ENCODE assay signal across 19 cellular contexts in the genomic region with DNA sequence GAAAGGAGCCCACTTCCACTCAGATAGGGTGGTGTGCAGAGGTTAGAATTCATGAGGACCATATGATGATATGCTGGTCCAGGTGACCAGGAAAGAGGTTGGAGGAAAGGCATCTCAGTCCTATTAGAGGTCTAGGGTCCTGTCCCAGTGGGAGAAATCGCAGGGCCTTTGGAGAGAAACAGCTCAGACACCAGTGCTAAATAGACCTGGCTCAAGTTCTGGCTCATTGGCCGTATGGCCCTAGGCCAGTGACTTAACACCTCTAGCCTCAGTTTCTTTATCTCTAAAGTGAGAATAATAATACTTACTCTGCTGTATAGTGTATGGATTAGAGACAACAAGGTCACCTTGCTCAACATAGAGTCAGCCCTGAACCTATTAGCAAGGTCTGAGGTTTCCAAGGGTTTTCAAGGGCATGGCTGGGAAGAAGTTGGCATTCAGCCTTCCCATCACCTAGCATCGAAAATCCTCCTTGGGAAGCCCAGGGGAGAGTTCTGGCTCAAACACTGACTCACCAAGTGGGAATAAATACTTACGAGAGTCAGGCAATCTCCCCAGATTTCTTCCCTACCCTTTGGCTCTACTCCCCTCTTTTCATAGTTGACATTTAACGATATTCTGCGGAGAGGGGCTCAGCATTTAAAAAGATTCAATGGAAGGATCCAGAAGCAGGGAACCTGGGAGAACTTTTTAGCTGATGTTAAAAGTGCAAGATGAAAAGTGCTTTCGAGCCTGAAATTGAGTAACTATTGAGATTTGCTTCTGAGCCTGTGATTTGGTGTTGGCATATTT.
A peak's percentile ranks its signal among the peaks of the same experiment; 100 is the strongest.
DNase-seq lines count a peak whose midpoint lies in the region; ATAC-seq, FAIRE-seq and TF ChIP-seq lines count a peak whose summit lies in the region.
"Had no signal": no experiment of that assay in that cellular context is flagged by ENCODE, and none has a peak within 500 bp of the region (broad histone marks: within the 10 kb centered on the region; RNA-seq: fewer than 3 reads in every experiment).

No MANE protein-coding gene starts in this region.

- no peaks in the 10 kb centered on the region for H3K79me2 ChIP-seq in mammary epithelial cell (ENCODE audit: insufficient read depth, low read length)

- H3K4me1 ChIP-seq in right atrium auricular region (peaks cover 0 to 16% of the 10 kb centered on the region in 2 donors), mammary epithelial cell (ENCODE audit: insufficient read depth, low read length) (peaks cover 31% of the 10 kb centered on the region), left lung (peaks cover 0 to 7% of the 10 kb centered on the region in 2 donors), upper lobe of right lung (peaks cover 12% of the 10 kb centered on the region)

- no peak overlapping the region for H3K4me2 ChIP-seq in mammary epithelial cell (ENCODE audit: insufficient read depth, low read depth, low read length)

- WGBS in mammary epithelial cell (ENCODE audit: low coverage, missing lambda C conversion rate) = 34% methylated on average over 7 of the region's 7 CpGs

- no peak overlapping the region for H2AFZ ChIP-seq in mammary epithelial cell (ENCODE audit: low read depth, low read length)

- CTCF ChIA-PET in mammary epithelial cell (lab: Charles Lee; ENCODE audit: low non-redundant PET) = interaction anchor here (0.6 kb wide), 1 partner anchor 20 kb away, joined by 4 read pairs; no protein-coding TSS in a partner anchor

- no peak for DNase-seq in Right ventricle myocardium inferior (ENCODE audit: missing footprints)
- no peak for DNase-seq in right atrium auricular region (ENCODE audit: low spot score)
- DNase-seq in mammary epithelial cell = peak; percentile 43
- DNase-seq in left lung = no peak
- no peak for DNase-seq in upper lobe of right lung
- no peak for DNase-seq in HTR-8/SVneo (ENCODE audit: insufficient read length, low spot score)
- DNase-seq: activated CD4-positive, alpha-beta T cell treated with anti-CD3 and anti-CD28 coated beads for 36 hours; activated naive CD8-positive, alpha-beta T cell treated with anti-CD3 and anti-CD28 coated beads, Interleukin-2, amount 50 U/mL, for 24 hours; cerebellar nuclear complex; effector CD8-positive, alpha-beta T cell; GOT3; NCI-H2029 treated with DMSO at 0.1 percent for 48 hours; NCI-H524 treated with DMSO at 0.1 percent for 48 hours; stimulated activated naive CD4-positive, alpha-beta T cell had no signal

- H3K36me3 ChIP-seq in right atrium auricular region (no peaks in the 10 kb centered on the region), mammary epithelial cell (ENCODE audit: insufficient read depth, low read length) (no peaks in the 10 kb centered on the region), left lung (no peaks in the 10 kb centered on the region), upper lobe of right lung (no peaks in the 10 kb centered on the region)

- dilution Hi-C loops in mammary epithelial cell (cut with HindIII; ENCODE audit: low sequenced_read_pairs) = no loop called here

- in situ Hi-C loops in mammary epithelial cell (cut with MboI; ENCODE audit: low sequenced_read_pairs in 2 of 2) = no loop called here

- H3K27me3 ChIP-seq in right atrium auricular region = no peaks in the 10 kb centered on the region
- H3K27me3 ChIP-seq in mammary epithelial cell (ENCODE audit: insufficient read depth, low read length) = peaks cover 2% of the 10 kb centered on the region
- H3K27me3 ChIP-seq in left lung = no peaks in the 10 kb centered on the region
- no peaks in the 10 kb centered on the region for H3K27me3 ChIP-seq in upper lobe of right lung

- H3K9me3 ChIP-seq in right atrium auricular region (no peaks in the 10 kb centered on the region), mammary epithelial cell (replicated peaks; ENCODE audit: insufficient read depth, low read length) (no peaks in the 10 kb centered on the region), left lung (no peaks in the 10 kb centered on the region), upper lobe of right lung (no peaks in the 10 kb centered on the region)

- TF ChIP-seq CTCF in right atrium auricular region (IDR thresholded peaks at IDR 0.05) (no peak), mammary epithelial cell (conservative IDR thresholded peaks at IDR 0.05 in 1 of 2, IDR thresholded peaks at IDR 0.05 in 1 of 2; ENCODE audit: extremely low read depth in 1 of 2, insufficient read depth in 1 of 2, low read depth in 1 of 2, low read length in 2 of 2) (no peak), left lung (IDR thresholded peaks at IDR 0.05) (no peak), upper lobe of right lung (IDR thresholded peaks at IDR 0.05) (no peak)

- FAIRE-seq in HTR-8/SVneo (lab: Jason Lieb, UNC) = no peak
- FAIRE-seq: islet of Langerhans had no signal

- BruUV-seq in mammary epithelial cell (replicated peaks; lab: Mats Ljungman, UMichigan) = no TSS peak

- intact Hi-C loops in Right ventricle myocardium inferior (cut with DNase I) (no loop called here), mammary epithelial cell (cut with micrococcal nuclease) (loop anchor here (10.0 kb wide), 1 partner anchor 745 kb away; no protein-coding TSS in a partner anchor), left lung (cut with DNase I) (no loop called here), upper lobe of right lung (cut with DNase I) (no loop called here)

- ATAC-seq in Right ventricle myocardium inferior (peak; percentile 34), left lung (peak; percentile 49), upper lobe of right lung (peak; percentile 40), GM18867 (IDR thresholded peaks at IDR 0.05; ENCODE audit: unreplicated experiment) (no peak), GM21786 (IDR thresholded peaks at IDR 0.05; ENCODE audit: unreplicated experiment) (no peak)
- ATAC-seq: activated CD4-positive, alpha-beta T cell treated with anti-CD3 and anti-CD28 coated beads for 36 hours; activated naive CD8-positive, alpha-beta T cell treated with anti-CD3 and anti-CD28 coated beads, Interleukin-2, amount 50 U/mL, for 24 hours; activated T-helper 17 cell treated with anti-CD3 and anti-CD28 coated beads, Interleukin-2, amount 50 U/mL, for 72 hours had no signal

- no peak overlapping the region for H3K9ac ChIP-seq in mammary epithelial cell (ENCODE audit: insufficient read depth, low read length)

- H3K27ac ChIP-seq in right atrium auricular region (peak overlapping the region in 1 of 2 donors; percentile 62), mammary epithelial cell (ENCODE audit: insufficient read depth, low read depth, low read length) (peak overlapping the region; percentile 49), left lung (no peak overlapping the region), upper lobe of right lung (no peak overlapping the region)
- H3K27ac ChIP-seq: SK-N-MC had no signal

- no peaks in the 10 kb centered on the region for H4K20me1 ChIP-seq in mammary epithelial cell (ENCODE audit: insufficient read depth, low read length)

- H3K4me3 ChIP-seq in right atrium auricular region (no peak overlapping the region), mammary epithelial cell (replicated peaks in 1 of 3; ENCODE audit: insufficient read depth in 1 of 3, low read depth in 2 of 3, low read length in 3 of 3) (no peak overlapping the region), left lung (no peak overlapping the region), upper lobe of right lung (no peak overlapping the region)
- H3K4me3 ChIP-seq: SK-N-MC had no signal

Comparison
In these comparisons a context has a peak if more than half of its experiments do, and no peak if none do; other contexts are left out.
1. ATAC-seq: peak in Right ventricle myocardium inferior (single experiment), left lung (single experiment) and upper lobe of right lung (single experiment); none in GM18867 (single experiment) and GM21786 (single experiment).